21 cellular contexts compared by ENCODE assay signal in the genomic region with DNA sequence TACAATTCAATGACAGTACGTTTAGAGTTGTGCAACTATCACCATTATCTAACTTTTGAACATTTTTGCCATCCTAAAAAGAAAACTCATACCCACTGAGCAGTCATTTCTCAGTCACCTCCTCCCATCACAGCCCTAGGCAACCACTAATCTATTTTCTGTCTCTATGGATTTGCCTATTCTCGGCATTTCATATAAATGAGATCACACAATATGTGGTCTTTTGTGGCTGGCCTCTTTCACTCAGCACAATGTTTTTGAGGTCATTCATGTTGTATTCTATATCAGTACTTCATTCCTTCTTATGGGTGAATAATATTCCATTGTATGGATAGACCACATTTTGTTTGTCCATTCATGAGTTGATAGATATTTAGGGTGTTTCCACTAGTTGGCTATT.
DNase-seq lines count a peak whose midpoint lies in the region; ATAC-seq, FAIRE-seq and TF ChIP-seq lines count a peak whose summit lies in the region.
"Had no signal": no experiment of that assay in that cellular context is flagged by ENCODE, and none has a peak within 500 bp of the region (broad histone marks: within the 10 kb centered on the region; RNA-seq: fewer than 3 reads in every experiment).

No MANE protein-coding gene starts in this region.

- DNase-seq in Daoy (ENCODE audit: low read depth) = peak; percentile 8
- DNase-seq in M059J (ENCODE audit: low read depth) = peak; percentile 27
- peak; percentile 3 for DNase-seq in astrocyte (ENCODE audit: low read depth)
- DNase-seq in foreskin melanocyte = peak; percentile 88
- no peak for DNase-seq in NCI-H1436 (lab: John Stamatoyannopoulos, UW)
- DNase-seq in GM13977 (ENCODE audit: low spot score) = no peak
- no peak for DNase-seq in T1000 (lab: John Stamatoyannopoulos, UW)
- DNase-seq: AML-193; CD4-positive, alpha-beta T cell; DMS79 treated with DMSO at 0.1 percent for 48 hours; GOT3; H7; HFFc6 had no signal

- H3K9ac ChIP-seq in astrocyte (ENCODE audit: low read length) = no peak overlapping the region
- H3K9ac ChIP-seq: KMS-11 had no signal

- peak; percentile 65 for FAIRE-seq in astrocyte (lab: Jason Lieb, UNC)
- FAIRE-seq: A204.1, G401.6, GM12892 had no signal

- no peak overlapping the region for H3K4me3 Mint-ChIP-seq in astrocyte (ENCODE audit: unreplicated experiment)
- H3K4me3 Mint-ChIP-seq: CD4-positive, alpha-beta T cell; HFFc6 had no signal

- in situ Hi-C loops in GM13977 (cut with MboI; ENCODE audit: low pct_unique_long_range_greater_than_20kb, low sequenced_read_pairs, unreplicated experiment) = no loop called here

- H3K27ac Mint-ChIP-seq in astrocyte (ENCODE audit: unreplicated experiment) = no peak overlapping the region
- H3K27ac Mint-ChIP-seq: CD4-positive, alpha-beta T cell; HFFc6 had no signal

- no peaks in the 10 kb centered on the region for H3K4me1 Mint-ChIP-seq in astrocyte (ENCODE audit: low read depth, unreplicated experiment)

- TF ChIP-seq CTCF in astrocyte (IDR thresholded peaks at IDR 0.05; ENCODE audit: insufficient read depth, low read depth, low read length) = no peak
- TF ChIP-seq CTCF in GM13977 (IDR thresholded peaks at IDR 0.05; ENCODE audit: extremely low read depth, insufficient read depth, missing control alignments) = no peak

- H3K27me3 Mint-ChIP-seq in astrocyte (ENCODE audit: low read depth, unreplicated experiment) = no peaks in the 10 kb centered on the region
- H3K27me3 Mint-ChIP-seq: CD4-positive, alpha-beta T cell had no signal

- no peaks in the 10 kb centered on the region for H3K9me3 ChIP-seq in astrocyte (ENCODE audit: insufficient read depth, low read depth, low read length)

- no peak overlapping the region for H3K27ac ChIP-seq in astrocyte (ENCODE audit: low read depth, low read length)
- H3K27ac ChIP-seq: C4-2B, HL-60, KMS-11 had no signal

- no peak overlapping the region for H3K4me2 ChIP-seq in astrocyte (ENCODE audit: low read length)
- H3K4me2 ChIP-seq: KMS-11 had no signal

- no peaks in the 10 kb centered on the region for H3K4me1 ChIP-seq in astrocyte (ENCODE audit: insufficient read depth, low read length)

- H2AFZ ChIP-seq in astrocyte (ENCODE audit: low read depth, low read length) = no peak overlapping the region

- no peak overlapping the region for H3K4me3 ChIP-seq in astrocyte (ENCODE audit: insufficient read depth, low read depth, low read length)

- H4K20me1 ChIP-seq in astrocyte (ENCODE audit: insufficient read depth, low read length) = no peaks in the 10 kb centered on the region

- no peaks in the 10 kb centered on the region for H3K36me3 ChIP-seq in astrocyte (ENCODE audit: insufficient read depth, low read length)

- H3K79me2 ChIP-seq in astrocyte (ENCODE audit: insufficient read depth, low read length) = no peaks in the 10 kb centered on the region

- H3K9me3 Mint-ChIP-seq in astrocyte (ENCODE audit: unreplicated experiment) = peaks cover 1% of the 10 kb centered on the region
- H3K9me3 Mint-ChIP-seq: HFFc6 had no signal

- H3K27me3 ChIP-seq in astrocyte (ENCODE audit: insufficient read depth, low read length) = no peaks in the 10 kb centered on the region

- no peak for ATAC-seq in HG02759 (IDR thresholded peaks at IDR 0.05; ENCODE audit: unreplicated experiment)
- ATAC-seq: HCT116 had no signal

- H3K36me3 Mint-ChIP-seq in astrocyte (ENCODE audit: low read depth, unreplicated experiment) = no peaks in the 10 kb centered on the region

Comparison
In these comparisons a context has a peak if more than half of its experiments do, and no peak if none do; other contexts are left out.
1. DNase-seq: peak in Daoy (single experiment), M059J (single experiment), astrocyte (single experiment) and foreskin melanocyte (single experiment); none in NCI-H1436 (single experiment), GM13977 (single experiment) and T1000 (single experiment).